ENCODE assay signal across 1 cellular context in the genomic region with DNA sequence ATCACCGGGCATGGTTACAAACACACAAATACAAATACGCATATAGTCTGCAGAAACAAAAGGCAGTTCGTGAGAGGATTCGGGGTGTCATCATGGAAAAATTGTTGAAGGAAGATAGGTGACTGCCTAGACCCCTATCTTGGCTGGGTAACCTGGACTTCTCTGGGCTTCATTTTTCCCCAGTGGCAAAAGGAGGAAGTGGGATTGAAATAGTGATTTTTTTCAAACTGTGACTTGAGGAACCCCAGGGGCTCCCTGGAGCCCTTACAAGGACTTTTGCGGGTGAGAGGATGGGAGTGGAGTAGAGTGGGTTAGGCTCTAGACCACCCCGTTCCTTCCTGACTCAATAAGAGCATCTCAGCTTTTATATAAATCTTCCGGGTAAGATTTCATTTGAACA.
A peak's percentile ranks its signal among the peaks of the same experiment; 100 is the strongest.
TF ChIP-seq lines count a peak whose summit lies in the region.

No MANE protein-coding gene starts in this region.

TF ChIP-seq in GM12878, 131 proteins besides CTCF, POLR2A, EP300 and RAD21 (continued from another document):
- TF ChIP-seq, protein P1, sequence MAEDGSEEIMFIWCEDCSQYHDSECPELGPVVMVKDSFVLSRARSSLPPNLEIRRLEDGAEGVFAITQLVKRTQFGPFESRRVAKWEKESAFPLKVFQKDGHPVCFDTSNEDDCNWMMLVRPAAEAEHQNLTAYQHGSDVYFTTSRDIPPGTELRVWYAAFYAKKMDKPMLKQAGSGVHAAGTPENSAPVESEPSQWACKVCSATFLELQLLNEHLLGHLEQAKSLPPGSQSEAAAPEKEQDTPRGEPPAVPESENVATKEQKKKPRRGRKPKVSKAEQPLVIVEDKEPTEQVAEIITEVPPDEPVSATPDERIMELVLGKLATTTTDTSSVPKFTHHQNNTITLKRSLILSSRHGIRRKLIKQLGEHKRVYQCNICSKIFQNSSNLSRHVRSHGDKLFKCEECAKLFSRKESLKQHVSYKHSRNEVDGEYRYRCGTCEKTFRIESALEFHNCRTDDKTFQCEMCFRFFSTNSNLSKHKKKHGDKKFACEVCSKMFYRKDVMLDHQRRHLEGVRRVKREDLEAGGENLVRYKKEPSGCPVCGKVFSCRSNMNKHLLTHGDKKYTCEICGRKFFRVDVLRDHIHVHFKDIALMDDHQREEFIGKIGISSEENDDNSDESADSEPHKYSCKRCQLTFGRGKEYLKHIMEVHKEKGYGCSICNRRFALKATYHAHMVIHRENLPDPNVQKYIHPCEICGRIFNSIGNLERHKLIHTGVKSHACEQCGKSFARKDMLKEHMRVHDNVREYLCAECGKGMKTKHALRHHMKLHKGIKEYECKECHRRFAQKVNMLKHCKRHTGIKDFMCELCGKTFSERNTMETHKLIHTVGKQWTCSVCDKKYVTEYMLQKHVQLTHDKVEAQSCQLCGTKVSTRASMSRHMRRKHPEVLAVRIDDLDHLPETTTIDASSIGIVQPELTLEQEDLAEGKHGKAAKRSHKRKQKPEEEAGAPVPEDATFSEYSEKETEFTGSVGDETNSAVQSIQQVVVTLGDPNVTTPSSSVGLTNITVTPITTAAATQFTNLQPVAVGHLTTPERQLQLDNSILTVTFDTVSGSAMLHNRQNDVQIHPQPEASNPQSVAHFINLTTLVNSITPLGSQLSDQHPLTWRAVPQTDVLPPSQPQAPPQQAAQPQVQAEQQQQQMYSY (CRISPR knock-in tag; IDR thresholded peaks at IDR 0.05): no peak
- TF ChIP-seq TCF12 (IDR thresholded peaks at IDR 0.05; ENCODE audit: low read depth, low read length) (no peak), SPI1 (IDR thresholded peaks at IDR 0.05; ENCODE audit: borderline replicate concordance, insufficient read depth, low read depth, low read length) (peak; percentile 57; the same call in 1 of the 2 replicates)
